7 cellular contexts compared by ENCODE assay signal in the genomic region with DNA sequence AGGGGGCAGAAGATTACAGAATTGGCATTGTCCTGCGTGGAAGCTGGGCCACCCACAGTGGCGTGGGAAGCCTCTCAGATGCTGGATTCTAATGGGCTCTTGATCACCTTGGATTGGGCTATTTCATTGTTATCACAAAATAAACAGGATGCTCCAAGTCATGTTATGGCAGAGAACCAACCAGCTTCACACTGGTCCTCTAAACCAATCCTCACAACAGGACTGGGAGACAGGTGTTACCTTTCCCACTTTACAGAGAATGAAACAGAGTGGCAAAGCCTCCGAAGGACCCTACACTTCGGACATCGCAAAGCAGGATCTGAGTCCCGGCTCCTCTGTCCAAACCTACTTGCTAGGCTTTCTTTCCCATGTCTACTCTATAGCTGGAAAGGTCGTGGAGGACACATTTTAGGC. TPM values are rescaled to one million over a fixed set of nuclear protein-coding genes. Genes with fewer than 3 reads are reported as not detected.
DNase-seq lines count a peak whose midpoint lies in the region; ATAC-seq and TF ChIP-seq lines count a peak whose summit lies in the region.

No MANE protein-coding gene starts in this region.

- TF ChIP-seq CTCF in foreskin keratinocyte (conservative IDR thresholded peaks at IDR 0.05) = no peak
- TF ChIP-seq CTCF in gastrocnemius medialis (IDR thresholded peaks at IDR 0.05 in 4 of 5, conservative IDR thresholded peaks at IDR 0.05 in 1 of 5) = no peak

- H3K27ac ChIP-seq in foreskin keratinocyte = peak overlapping the region; percentile 41
- H3K27ac ChIP-seq in gastrocnemius medialis = peak overlapping the region; percentile 81 to 87 (median 84)

- TF ChIP-seq POLR2A in gastrocnemius medialis (IDR thresholded peaks at IDR 0.05) = no peak

- ATAC-seq in foreskin keratinocyte = no peak
- peak; percentile 2 to 7 for ATAC-seq in gastrocnemius medialis

- in situ Hi-C loops in gastrocnemius medialis (cut with MboI; ENCODE audit: low sequenced_read_pairs in 4 of 4) = no loop called here

- no peaks in the 10 kb centered on the region for H3K36me3 ChIP-seq in gastrocnemius medialis

- intact Hi-C loops in gastrocnemius medialis (cut with DNase I; ENCODE audit: low total_unique reads) = loop anchor here (2.0 kb wide), 2 partner anchors 19 to 77 kb away; partner anchors contain the start of genes DCTN4 and RBM22

- no peaks in the 10 kb centered on the region for H3K9me3 ChIP-seq in gastrocnemius medialis

- peaks cover 40% of the 10 kb centered on the region for H3K4me1 ChIP-seq in foreskin keratinocyte
- H3K4me1 ChIP-seq in gastrocnemius medialis = peaks cover 17 to 22% of the 10 kb centered on the region in 2 donors

- H3K27me3 ChIP-seq in foreskin keratinocyte (no peaks in the 10 kb centered on the region), gastrocnemius medialis (no peaks in the 10 kb centered on the region)

- peak; percentile 64 for DNase-seq in H4 (ENCODE audit: low spot score)
- DNase-seq in SW480 (ENCODE audit: low spot score) = peak; percentile 26
- DNase-seq in foreskin keratinocyte = no peak
- no peak for DNase-seq in gastrocnemius medialis
- no peak for DNase-seq in NCI-H2107 (lab: John Stamatoyannopoulos, UW)
- no peak for DNase-seq in RKO (ENCODE audit: low spot score)
- no peak for DNase-seq in superior temporal gyrus (ENCODE audit: extremely low spot score)

- H3K4me3 ChIP-seq in gastrocnemius medialis = peak overlapping the region; percentile 72 to 91 (median 78)

RNA-seq across cellular contexts. Expression of gene SMIM3, which starts 0.4 kb away (rescaled TPM):
- 47.6 and 53.9 TPM in 2 replicates for total RNA-seq in H4 (2014; rRNA removed; shearing (Covaris generic))
- 18.9 and 20.3 TPM in 2 replicates for total RNA-seq in foreskin keratinocyte
- 19.1 and 22.6 TPM in 2 replicates for polyA plus RNA-seq in foreskin keratinocyte
- 10 to 100 TPM; 14.2 to 17.9 (median 15.4) TPM for total RNA-seq in gastrocnemius medialis

RNA-seq across cellular contexts. Expression of gene DCTN4, which starts 19.3 kb away (rescaled TPM):
- total RNA-seq in H4 (2014; rRNA removed; shearing (Covaris generic)) = 39.6 and 47.8 TPM in 2 replicates
- total RNA-seq in foreskin keratinocyte (34.0 and 34.6 TPM in 2 replicates), gastrocnemius medialis (10 to 100 TPM; 66.6 to 92.6 (median 72.8) TPM)
- 10.5 and 12.2 TPM in 2 replicates for polyA plus RNA-seq in foreskin keratinocyte

Comparison
In these comparisons a context has a peak if more than half of its experiments do, and no peak if none do; other contexts are left out.
1. DNase-seq: peak in H4 (single experiment) and SW480 (single experiment); none in foreskin keratinocyte (0 of 2), gastrocnemius medialis (0 of 2), NCI-H2107 (single experiment), RKO (single experiment) and superior temporal gyrus (single experiment).